ENCODE assay signal across 1 cellular context in genomic region chr6:157561929-157562810, GRCh38.
TF ChIP-seq lines count a peak whose summit lies in the region.

No MANE protein-coding gene starts in this region.

TF ChIP-seq in GM12878, 131 proteins besides CTCF, POLR2A, EP300 and RAD21 (continued from another document and continues in another):
- TF ChIP-seq TCF3 (IDR thresholded peaks at IDR 0.05; ENCODE audit: borderline replicate concordance, insufficient read depth, low read depth, low read length) (peak; percentile 66), SREBF1 (IDR thresholded peaks at IDR 0.05; ENCODE audit: low read length) (no peak), BMI1 (IDR thresholded peaks at IDR 0.05; ENCODE audit: borderline replicate concordance) (peak; percentile 60; the same call in 1 of the 2 replicates), MTA3 (IDR thresholded peaks at IDR 0.05; ENCODE audit: borderline replicate concordance, low read length) (no peak; the same call in 1 of the 2 replicates), ZBTB40 (IDR thresholded peaks at IDR 0.05; ENCODE audit: borderline replicate concordance) (no peak), MAX (IDR thresholded peaks at IDR 0.05; ENCODE audit: low read depth, low read length) (0 out of 2 replicates have a peak, but pooled peaks have one; percentile 24), ZNF207 (IDR thresholded peaks at IDR 0.05; ENCODE audit: borderline replicate concordance) (no peak), ZSCAN29 (IDR thresholded peaks at IDR 0.05) (0 out of 2 replicates have a peak, but pooled peaks have one; percentile 4), CEBPZ (IDR thresholded peaks at IDR 0.05; ENCODE audit: low read depth, low read length) (no peak), GABPA (IDR thresholded peaks at IDR 0.05; ENCODE audit: low read depth) (no peak), RELB (IDR thresholded peaks at IDR 0.05; ENCODE audit: low read depth) (peak; percentile 92), ATF2 (IDR thresholded peaks at IDR 0.05; ENCODE audit: low read length) (peak; percentile 95), RELA (IDR thresholded peaks at IDR 0.05; ENCODE audit: borderline replicate concordance, partially characterized antibody) (no peak), PRDM15 (CRISPR knock-in tag; IDR thresholded peaks at IDR 0.05) (no peak), LARP7 (IDR thresholded peaks at IDR 0.05) (peak; percentile 71; the same call in 1 of the 2 replicates), CBX5 (IDR thresholded peaks at IDR 0.05; ENCODE audit: low read depth) (peak; percentile 59; the same call in 1 of the 2 replicates), ZBED1 (IDR thresholded peaks at IDR 0.05; ENCODE audit: borderline replicate concordance) (0 out of 2 replicates have a peak, but pooled peaks have one; percentile 48), CHD2 (IDR thresholded peaks at IDR 0.05; ENCODE audit: borderline replicate concordance, low read depth, low read length) (no peak; the same call in 1 of the 2 replicates), POU2F2 (IDR thresholded peaks at IDR 0.05; ENCODE audit: borderline replicate concordance, low read depth, low read length) (no peak), MYC (IDR thresholded peaks at IDR 0.05; ENCODE audit: insufficient read depth, insufficient read length, insufficient replicate concordance, low read length, severe bottlenecking) (no peak), NR2F1 (conservative IDR thresholded peaks at IDR 0.05) (peak; percentile 49; the same call in 1 of the 2 replicates), BCL11A (IDR thresholded peaks at IDR 0.05; ENCODE audit: low read depth, low read length) (peak; percentile 78), EZH2 (IDR thresholded peaks at IDR 0.05; ENCODE audit: borderline replicate concordance, control insufficient read depth, low read depth, low read length) (no peak), SREBF2 (IDR thresholded peaks at IDR 0.05; ENCODE audit: low read length) (no peak), TBL1XR1 (IDR thresholded peaks at IDR 0.05; ENCODE audit: low read depth, low read length) (peak; percentile 59; the same call in 1 of the 2 replicates), ATF3 (IDR thresholded peaks at IDR 0.05; ENCODE audit: borderline replicate concordance, extremely low read depth, low read depth, low read length) (no peak), SMAD1 (IDR thresholded peaks at IDR 0.05; ENCODE audit: low read depth, partially characterized antibody) (peak; percentile 88), SMARCA5 (IDR thresholded peaks at IDR 0.05) (no peak), RFX5 (IDR thresholded peaks at IDR 0.05; ENCODE audit: low read depth, low read length) (no peak), SKIL (IDR thresholded peaks at IDR 0.05; ENCODE audit: low read depth, poor library complexity, severe bottlenecking) (peak; percentile 83), ZNF24 (IDR thresholded peaks at IDR 0.05) (no peak), MLLT1 (IDR thresholded peaks at IDR 0.05) (peak; percentile 98), USF1 (IDR thresholded peaks at IDR 0.05; ENCODE audit: borderline replicate concordance, extremely low read length, insufficient read depth, low read depth, low read length) (no peak), NFXL1 (IDR thresholded peaks at IDR 0.05; ENCODE audit: borderline replicate concordance) (no peak), SMAD5 (IDR thresholded peaks at IDR 0.05; ENCODE audit: low read depth) (no peak), PKNOX1 (IDR thresholded peaks at IDR 0.05) (no peak), YBX1 (IDR thresholded peaks at IDR 0.05) (no peak)
